Comparison of ENCODE assay signal across 26 cellular contexts in genomic region chr1:230052665-230053064, GRCh38.
"Had no signal": no experiment of that assay in that cellular context is flagged by ENCODE, and none has a peak within 500 bp of the region (broad histone marks: within the 10 kb centered on the region; RNA-seq: fewer than 3 reads in every experiment).

No MANE protein-coding gene starts in this region.

- DNase-seq: hypothalamus; immature natural killer cell; kidney; left colon; left lung; lower lobe of right lung; mammary epithelial cell; mesenchymal stem cell; naive B cell; nucleus accumbens; pancreas; posterior cingulate gyrus; retina; right cardiac atrium; sigmoid colon; small intestine; spleen; stimulated activated CD4-positive, alpha-beta T cell treated with anti-CD3 and anti-CD28 coated beads, Interleukin-4, amount 100 ng/mL, for 24 hours; stimulated activated naive CD4-positive, alpha-beta T cell treated with Interleukin-2 at 50 U/mL for 16 hours; stimulated activated naive CD8-positive, alpha-beta T cell treated with anti-CD3 and anti-CD28 coated beads, Interleukin-15, amount 100 ng/mL, for 72 hours; substantia nigra had no signal

- H3K36me3 ChIP-seq: left lung, lower lobe of right lung, pancreas, prostate gland, sigmoid colon, spleen, tibial nerve, vagina had no signal

- H3K9me3 ChIP-seq: left lung, lower lobe of right lung, pancreas, prostate gland, sigmoid colon, spleen, tibial nerve, vagina had no signal

- H3K4me3 ChIP-seq: left lung, lower lobe of right lung, pancreas, prostate gland, sigmoid colon, spleen, tibial nerve, vagina had no signal

- ATAC-seq: left colon; left lung; lower lobe of right lung; pancreas; right cardiac atrium; stimulated activated memory B cell treated with anti-CD40 and anti-IgM and Interleukin-4, amounts not matched to agents 10 μg/mL and 1 μg/mL and 100 μg/mL, for 72 hours; stimulated activated naive CD8-positive, alpha-beta T cell treated with anti-CD3 and anti-CD28 coated beads, Interleukin-15, amount 100 ng/mL, for 72 hours had no signal

- FAIRE-seq: islet of Langerhans, kidney, pancreas, small intestine had no signal

- H3K27me3 ChIP-seq: left lung, pancreas, sigmoid colon, spleen, tibial nerve, vagina had no signal

- H3K27ac ChIP-seq: left lung, lower lobe of right lung, pancreas, prostate gland, sigmoid colon, spleen, tibial nerve, vagina had no signal

- H3K4me1 ChIP-seq: left lung, lower lobe of right lung, prostate gland, sigmoid colon, spleen, vagina had no signal
